In the genomic region with DNA sequence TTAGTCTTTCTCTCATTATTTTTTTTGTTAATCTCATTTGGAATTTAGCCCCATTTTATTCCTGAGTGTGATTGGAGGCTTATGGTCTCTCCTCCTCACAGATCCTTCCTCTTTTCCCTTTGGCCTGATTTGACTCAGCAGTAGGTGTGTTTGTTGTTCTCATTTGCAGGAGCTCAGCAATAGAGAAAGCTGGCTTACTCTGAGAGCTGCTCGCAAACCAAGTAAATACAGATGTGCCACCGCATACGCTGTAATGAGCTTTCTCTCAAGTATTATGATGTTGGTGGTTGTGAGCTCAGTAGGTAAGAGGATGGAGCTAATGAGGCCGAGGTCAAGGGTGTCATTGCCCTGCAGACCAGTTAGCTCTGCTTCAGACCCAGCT, we compare ENCODE assay signal across 9 cellular contexts.
DNase-seq lines count a peak whose midpoint lies in the region; ATAC-seq and TF ChIP-seq lines count a peak whose summit lies in the region.
"Had no signal": no experiment of that assay in that cellular context is flagged by ENCODE, and none has a peak within 500 bp of the region (broad histone marks: within the 10 kb centered on the region; RNA-seq: fewer than 3 reads in every experiment).

No MANE protein-coding gene starts in this region.

- ATAC-seq in GM18870 (IDR thresholded peaks at IDR 0.05; ENCODE audit: unreplicated experiment) (peak; percentile 60), HG03108 (IDR thresholded peaks at IDR 0.05; ENCODE audit: unreplicated experiment) (peak; percentile 67)

- no peaks in the 10 kb centered on the region for H3K9me3 Mint-ChIP-seq in activated naive CD4-positive, alpha-beta T cell treated with anti-CD3 and anti-CD28 coated beads, Interleukin-2, amount 10 ng/mL, durations not matched to agents 7 days and 5 days

- peak; percentile 79 for DNase-seq in NOMO-1 treated with dmso at 0.1 percent for 144 hours (lab: John Stamatoyannopoulos, UW; ENCODE audit: unreplicated experiment)
- no peak for DNase-seq in retina
- no peak for DNase-seq in dermis blood vessel endothelial cell
- DNase-seq in activated naive CD4-positive, alpha-beta T cell treated with anti-CD3 and anti-CD28 coated beads, Interleukin-2, amount 10 ng/mL, durations not matched to agents 7 days and 5 days = no peak
- DNase-seq in brain microvascular endothelial cell = no peak
- DNase-seq: stimulated activated CD4-positive, alpha-beta T cell treated with anti-CD3 and anti-CD28 coated beads, Interleukin-4, amount 100 ng/mL, for 24 hours had no signal

- no peak overlapping the region for H3K27ac Mint-ChIP-seq in activated naive CD4-positive, alpha-beta T cell treated with anti-CD3 and anti-CD28 coated beads, Interleukin-2, amount 10 ng/mL, durations not matched to agents 7 days and 5 days

- H3K36me3 Mint-ChIP-seq in activated naive CD4-positive, alpha-beta T cell treated with anti-CD3 and anti-CD28 coated beads, Interleukin-2, amount 10 ng/mL, durations not matched to agents 7 days and 5 days = peaks cover 61% of the 10 kb centered on the region

- H3K4me3 Mint-ChIP-seq in activated naive CD4-positive, alpha-beta T cell treated with anti-CD3 and anti-CD28 coated beads, Interleukin-2, amount 10 ng/mL, durations not matched to agents 7 days and 5 days = no peak overlapping the region

- H3K4me1 ChIP-seq in neutrophil (ENCODE audit: control insufficient read depth in 1 of 2, insufficient read depth in 1 of 2, low read depth in 1 of 2, low read length in 1 of 2) = peaks cover 41 to 42% of the 10 kb centered on the region in 2 experiments

- H3K4me3 ChIP-seq in neutrophil (ENCODE audit: low read depth in 1 of 2, low read length in 1 of 2) = no peak overlapping the region
- H3K4me3 ChIP-seq in brain microvascular endothelial cell (ENCODE audit: low read depth, low read length) = no peak overlapping the region

- no peak for TF ChIP-seq CTCF in neutrophil (IDR thresholded peaks at IDR 0.05)
- TF ChIP-seq CTCF in brain microvascular endothelial cell (IDR thresholded peaks at IDR 0.05; ENCODE audit: low read depth, low read length, missing control alignments) = no peak

- peaks cover 21% of the 10 kb centered on the region for H3K4me1 Mint-ChIP-seq in activated naive CD4-positive, alpha-beta T cell treated with anti-CD3 and anti-CD28 coated beads, Interleukin-2, amount 10 ng/mL, durations not matched to agents 7 days and 5 days

- CTCF ChIA-PET in activated naive CD4-positive, alpha-beta T cell treated with anti-CD3 and anti-CD28 coated beads, Interleukin-2, amount 10 ng/mL, durations not matched to agents 7 days and 5 days (lab: Charles Lee) = interaction anchor here (1.4 to 1.7 kb wide), 4 partner anchors 9 to 177 kb away, joined by 3 to 9 read pairs (median 3); no protein-coding TSS in a partner anchor

- H3K36me3 ChIP-seq in neutrophil = peaks cover 44% of the 10 kb centered on the region
- H3K36me3 ChIP-seq in brain microvascular endothelial cell (replicated peaks) = peaks cover 8% of the 10 kb centered on the region

- H3K27ac ChIP-seq in neutrophil = peak overlapping the region; percentile 80
- H3K27ac ChIP-seq in brain microvascular endothelial cell = no peak overlapping the region

- no peaks in the 10 kb centered on the region for H3K27me3 Mint-ChIP-seq in activated naive CD4-positive, alpha-beta T cell treated with anti-CD3 and anti-CD28 coated beads, Interleukin-2, amount 10 ng/mL, durations not matched to agents 7 days and 5 days

- in situ Hi-C loops in brain microvascular endothelial cell (cut with HindIII; ENCODE audit: low pct_ligation_motif_present, low sequenced_read_pairs) = no loop called here

- no peaks in the 10 kb centered on the region for H3K9me3 ChIP-seq in neutrophil

- no peaks in the 10 kb centered on the region for H3K27me3 ChIP-seq in neutrophil
- H3K27me3 ChIP-seq in brain microvascular endothelial cell (replicated peaks) = no peaks in the 10 kb centered on the region
